1 cellular context compared by ENCODE assay signal in the genomic region with DNA sequence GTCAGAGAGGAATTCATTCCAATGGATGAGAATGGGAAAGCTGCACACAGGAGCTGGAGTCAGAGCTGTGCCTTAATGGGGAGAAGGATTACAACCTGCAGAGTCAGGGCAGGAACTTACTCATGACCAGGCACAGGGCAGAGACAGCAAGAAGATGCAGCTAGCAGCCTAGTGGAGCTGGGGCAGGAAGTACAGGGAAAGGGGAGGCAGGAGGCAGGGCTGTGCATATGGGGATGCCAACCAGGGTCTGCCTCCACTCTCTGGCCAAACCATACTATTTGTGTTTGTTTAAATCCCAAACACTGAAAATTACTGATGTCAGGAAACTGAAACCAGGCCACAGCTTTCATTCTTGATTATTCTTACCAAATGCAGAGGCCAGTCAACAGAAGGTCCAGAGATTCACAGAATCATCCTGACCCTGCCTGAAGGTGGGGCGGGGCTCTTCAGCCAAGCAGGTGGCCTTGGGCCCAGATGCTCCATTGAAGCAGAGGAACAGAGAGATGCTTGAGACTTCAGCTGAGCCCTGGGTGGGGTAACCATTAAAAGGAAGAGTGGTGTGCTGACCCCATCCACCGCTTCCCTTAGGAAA.
TF ChIP-seq lines count a peak whose summit lies in the region.

No MANE protein-coding gene starts in this region.

TF ChIP-seq in GM12878, 131 proteins besides CTCF, POLR2A, EP300 and RAD21 (continued from another document):
- TF ChIP-seq, protein P1, sequence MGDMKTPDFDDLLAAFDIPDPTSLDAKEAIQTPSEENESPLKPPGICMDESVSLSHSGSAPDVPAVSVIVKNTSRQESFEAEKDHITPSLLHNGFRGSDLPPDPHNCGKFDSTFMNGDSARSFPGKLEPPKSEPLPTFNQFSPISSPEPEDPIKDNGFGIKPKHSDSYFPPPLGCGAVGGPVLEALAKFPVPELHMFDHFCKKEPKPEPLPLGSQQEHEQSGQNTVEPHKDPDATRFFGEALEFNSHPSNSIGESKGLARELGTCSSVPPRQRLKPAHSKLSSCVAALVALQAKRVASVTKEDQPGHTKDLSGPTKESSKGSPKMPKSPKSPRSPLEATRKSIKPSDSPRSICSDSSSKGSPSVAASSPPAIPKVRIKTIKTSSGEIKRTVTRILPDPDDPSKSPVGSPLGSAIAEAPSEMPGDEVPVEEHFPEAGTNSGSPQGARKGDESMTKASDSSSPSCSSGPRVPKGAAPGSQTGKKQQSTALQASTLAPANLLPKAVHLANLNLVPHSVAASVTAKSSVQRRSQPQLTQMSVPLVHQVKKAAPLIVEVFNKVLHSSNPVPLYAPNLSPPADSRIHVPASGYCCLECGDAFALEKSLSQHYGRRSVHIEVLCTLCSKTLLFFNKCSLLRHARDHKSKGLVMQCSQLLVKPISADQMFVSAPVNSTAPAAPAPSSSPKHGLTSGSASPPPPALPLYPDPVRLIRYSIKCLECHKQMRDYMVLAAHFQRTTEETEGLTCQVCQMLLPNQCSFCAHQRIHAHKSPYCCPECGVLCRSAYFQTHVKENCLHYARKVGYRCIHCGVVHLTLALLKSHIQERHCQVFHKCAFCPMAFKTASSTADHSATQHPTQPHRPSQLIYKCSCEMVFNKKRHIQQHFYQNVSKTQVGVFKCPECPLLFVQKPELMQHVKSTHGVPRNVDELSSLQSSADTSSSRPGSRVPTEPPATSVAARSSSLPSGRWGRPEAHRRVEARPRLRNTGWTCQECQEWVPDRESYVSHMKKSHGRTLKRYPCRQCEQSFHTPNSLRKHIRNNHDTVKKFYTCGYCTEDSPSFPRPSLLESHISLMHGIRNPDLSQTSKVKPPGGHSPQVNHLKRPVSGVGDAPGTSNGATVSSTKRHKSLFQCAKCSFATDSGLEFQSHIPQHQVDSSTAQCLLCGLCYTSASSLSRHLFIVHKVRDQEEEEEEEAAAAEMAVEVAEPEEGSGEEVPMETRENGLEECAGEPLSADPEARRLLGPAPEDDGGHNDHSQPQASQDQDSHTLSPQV (IDR thresholded peaks at IDR 0.05), result no peak
- no peak for TF ChIP-seq PAX8 (IDR thresholded peaks at IDR 0.05)
- no peak for TF ChIP-seq ZZZ3 (IDR thresholded peaks at IDR 0.05; ENCODE audit: control insufficient read depth, insufficient read length, low read depth)
